8 cellular contexts compared by ENCODE assay signal in the genomic region with DNA sequence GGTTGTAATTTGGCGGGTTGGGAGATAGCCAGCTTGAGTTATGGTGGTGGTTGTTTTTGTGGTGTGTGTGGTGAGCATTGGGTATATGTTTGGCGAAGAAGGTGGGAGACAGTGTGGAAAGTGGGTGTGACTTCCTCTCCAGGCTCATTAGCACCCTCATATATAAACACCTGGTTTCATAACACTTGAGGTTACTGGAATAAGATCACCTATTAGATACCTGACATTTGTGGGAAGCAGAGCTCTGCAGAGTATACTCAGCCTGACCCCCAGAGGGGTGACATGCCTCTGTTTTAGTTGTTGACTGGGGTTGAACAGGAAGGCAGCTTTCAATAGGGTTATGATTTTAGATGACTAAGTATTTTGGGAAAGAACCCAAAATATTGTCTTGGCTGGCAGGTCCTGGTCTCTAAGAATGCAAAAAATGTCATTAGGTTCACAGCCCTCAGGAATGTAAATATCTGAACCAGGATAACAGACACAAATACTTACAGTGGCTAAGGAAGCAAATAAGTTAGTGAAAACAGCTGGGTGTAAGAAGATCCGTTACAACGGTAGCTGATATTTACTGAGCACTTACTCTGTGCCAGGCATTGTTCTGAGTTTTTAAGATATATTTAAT. TPM values are rescaled to one million over a fixed set of nuclear protein-coding genes. Genes with fewer than 3 reads are reported as not detected.
DNase-seq lines count a peak whose midpoint lies in the region; ATAC-seq and TF ChIP-seq lines count a peak whose summit lies in the region.

No MANE protein-coding gene starts in this region.

- WGBS in stomach, 5 donors: 40 to 57% (median 48%) methylated on average over 4 of the region's 4 CpGs

- H3K4me1 Mint-ChIP-seq in activated naive CD8-positive, alpha-beta T cell treated with anti-CD3 and anti-CD28 coated beads, Interleukin-2, amount 50 U/mL, for 24 hours: peaks cover 15% of the 10 kb centered on the region

- H3K4me3 ChIP-seq in HFF-Myc (replicated peaks; ENCODE audit: low read depth, low read length) (no peak overlapping the region), left ventricle myocardium inferior (no peak overlapping the region), stomach (no peak overlapping the region)

- no peak overlapping the region for H3K4me3 Mint-ChIP-seq in activated naive CD8-positive, alpha-beta T cell treated with anti-CD3 and anti-CD28 coated beads, Interleukin-2, amount 50 U/mL, for 24 hours

- ATAC-seq in activated naive CD8-positive, alpha-beta T cell treated with anti-CD3 and anti-CD28 coated beads, Interleukin-2, amount 50 U/mL, for 24 hours: peak; percentile 54
- ATAC-seq in GM21723 (IDR thresholded peaks at IDR 0.05; ENCODE audit: unreplicated experiment) (no peak), GM18867 (IDR thresholded peaks at IDR 0.05; ENCODE audit: unreplicated experiment) (no peak)

- intact Hi-C loops in left ventricle myocardium inferior (cut with micrococcal nuclease) (no loop called here), stomach (cut with DNase I; ENCODE audit: low total_unique reads) (no loop called here)

- peaks cover 41% of the 10 kb centered on the region for H3K36me3 ChIP-seq in left ventricle myocardium inferior
- H3K36me3 ChIP-seq in stomach: peaks cover 0 to 48% (median 46%) of the 10 kb centered on the region in 4 donors

- H3K9me3 Mint-ChIP-seq in activated naive CD8-positive, alpha-beta T cell treated with anti-CD3 and anti-CD28 coated beads, Interleukin-2, amount 50 U/mL, for 24 hours: no peaks in the 10 kb centered on the region

- peak overlapping the region; percentile 66 for H3K27ac ChIP-seq in left ventricle myocardium inferior (replicated peaks)
- peak overlapping the region in 4 of 5 donors; percentile 8 to 55 (median 50) for H3K27ac ChIP-seq in stomach

- H3K27me3 Mint-ChIP-seq in activated naive CD8-positive, alpha-beta T cell treated with anti-CD3 and anti-CD28 coated beads, Interleukin-2, amount 50 U/mL, for 24 hours: no peaks in the 10 kb centered on the region

- H3K4me1 ChIP-seq in left ventricle myocardium inferior (peaks cover 16% of the 10 kb centered on the region), stomach (peaks cover 7 to 29% (median 14%) of the 10 kb centered on the region in 4 donors)

- no peak for TF ChIP-seq EP300 in stomach (IDR thresholded peaks at IDR 0.05)

- peak; percentile 87 for DNase-seq in HFF-Myc (ENCODE audit: extremely low read depth, low read depth)
- no peak for DNase-seq in activated naive CD8-positive, alpha-beta T cell treated with anti-CD3 and anti-CD28 coated beads, Interleukin-2, amount 50 U/mL, for 24 hours
- no peak for DNase-seq in left ventricle myocardium inferior
- no peak for DNase-seq in stomach
- DNase-seq in NK-92 treated with Interleukin-12 subunit alpha and Interleukin-12 subunit beta, amount 100 ng/mL, for 24 hours (lab: John Stamatoyannopoulos, UW): no peak
- DNase-seq in putamen (ENCODE audit: low spot score): no peak

- no peak for TF ChIP-seq CTCF in HFF-Myc (IDR thresholded peaks at IDR 0.05; ENCODE audit: low read depth, low read length, missing control alignments)
- TF ChIP-seq CTCF in left ventricle myocardium inferior (IDR thresholded peaks at IDR 0.05; ENCODE audit: borderline replicate concordance): no peak
- no peak for TF ChIP-seq CTCF in stomach (IDR thresholded peaks at IDR 0.05)

- H3K36me3 Mint-ChIP-seq in activated naive CD8-positive, alpha-beta T cell treated with anti-CD3 and anti-CD28 coated beads, Interleukin-2, amount 50 U/mL, for 24 hours (ENCODE audit: low read depth): no peaks in the 10 kb centered on the region

- H3K9me3 ChIP-seq in left ventricle myocardium inferior (replicated peaks) (peaks cover 16% of the 10 kb centered on the region), stomach (peaks cover 0 to 7% (median 0%) of the 10 kb centered on the region in 4 donors)

- H3K27me3 ChIP-seq in left ventricle myocardium inferior (ENCODE audit: low read depth) (no peaks in the 10 kb centered on the region), stomach (no peaks in the 10 kb centered on the region)

- peak overlapping the region; percentile 0 for H3K27ac Mint-ChIP-seq in activated naive CD8-positive, alpha-beta T cell treated with anti-CD3 and anti-CD28 coated beads, Interleukin-2, amount 50 U/mL, for 24 hours

- no peak for TF ChIP-seq POLR2A in stomach (IDR thresholded peaks at IDR 0.05)

RNA-seq across cellular contexts. Expression of gene EFCAB13, which starts 18.3 kb away (rescaled TPM):
- total RNA-seq in left ventricle myocardium inferior (2.6 TPM), stomach (10 to 100 TPM in 3 of 5 donors, 1 to 10 TPM in 1, under 1 TPM in 1; 0.29 to 27.0 (median 11.2) TPM)
- polyA plus RNA-seq in stomach: 1 to 10 TPM in 1 of 3 donors, under 1 TPM in 2; 0.43 to 5.0 (median 0.56) TPM

RNA-seq across cellular contexts. Expression of gene ITGB3, which starts 51.8 kb away (rescaled TPM):
- total RNA-seq in left ventricle myocardium inferior: 3.3 TPM
- 10 to 100 TPM in 3 of 5 donors, 1 to 10 TPM in 1, not detected in 1; 7.1 to 29.8 (median 23.6) TPM for total RNA-seq in stomach
- 1 to 10 TPM; 1.0 to 3.1 (median 1.7) TPM for polyA plus RNA-seq in stomach
